Comparison of ENCODE assay signal across 8 cellular contexts in the genomic region with DNA sequence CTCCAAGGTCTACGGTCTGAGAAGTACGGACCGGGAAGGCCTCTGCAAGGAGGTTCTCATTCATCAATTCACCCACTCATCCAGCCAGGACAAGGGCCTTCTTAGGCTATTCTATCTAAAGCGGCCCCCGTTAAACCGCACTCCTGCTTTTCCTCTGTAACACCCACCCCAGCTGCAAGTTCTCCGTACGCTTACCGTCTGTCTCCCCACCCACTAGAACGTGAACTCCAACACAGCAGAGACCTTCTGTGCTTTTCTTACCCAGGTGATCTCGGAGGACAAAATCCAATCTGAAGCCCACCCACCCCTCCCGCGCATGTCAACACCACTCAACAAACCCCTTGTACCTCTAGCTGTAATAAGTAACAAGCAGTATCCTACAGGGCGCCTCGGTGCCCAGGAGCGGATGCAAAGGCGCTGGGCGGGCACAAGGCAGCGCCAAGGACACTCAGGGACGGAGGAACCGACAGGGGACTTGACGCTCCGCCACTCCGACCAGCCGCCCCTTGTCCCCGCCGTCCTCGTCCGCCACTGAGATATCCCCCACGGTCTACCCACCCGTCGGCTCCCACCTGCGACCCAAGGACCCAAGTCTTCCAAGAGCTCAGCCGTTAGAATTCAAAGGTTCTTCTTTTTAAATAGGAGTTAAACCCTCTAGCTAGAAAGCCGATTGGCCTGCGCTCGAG. TPM values are rescaled to one million over a fixed set of nuclear protein-coding genes. Genes with fewer than 3 reads are reported as not detected.
A peak's percentile ranks its signal among the peaks of the same experiment; 100 is the strongest.
DNase-seq lines count a peak whose midpoint lies in the region; ATAC-seq and TF ChIP-seq lines count a peak whose summit lies in the region.

A gene (minus strand): TSS at position 620 of the 686 bp plus-strand sequence. CDS start 4,018 bp downstream, outside the sequence.

- peaks cover 7% of the 10 kb centered on the region for H4K20me1 ChIP-seq in smooth muscle cell (ENCODE audit: low read depth)

- POLR2A ChIA-PET in BJ (lab: Charles Lee), result no interaction called here
- POLR2A ChIA-PET in activated CD8-positive, alpha-beta T cell treated with anti-CD3 and anti-CD28 coated beads for 36 hours (lab: Charles Lee), result interaction anchor here (0.6 to 3.3 kb wide), 8 partner anchors 18 to 78 kb away, joined by 3 to 16 read pairs (median 4); a partner anchor contains a TSS

- H3K9me3 ChIP-seq in smooth muscle cell (replicated peaks; ENCODE audit: low read depth), result no peaks in the 10 kb centered on the region

- H3K27ac Mint-ChIP-seq in activated CD8-positive, alpha-beta T cell treated with anti-CD3 and anti-CD28 coated beads for 36 hours, result no peak within 1 kb of the TSS

- H3K9ac ChIP-seq in smooth muscle cell (ENCODE audit: low read depth), result peak within 1 kb of the TSS; percentile 80

- peak within 1 kb of the TSS; percentile 96 for H2AFZ ChIP-seq in smooth muscle cell (ENCODE audit: low read depth)

- WGBS in smooth muscle cell (ENCODE audit: low lambda C conversion rate), result under 1% methylated on average over 32 of the region's 37 CpGs

- peaks cover 57% of the 10 kb centered on the region for H3K79me2 ChIP-seq in smooth muscle cell (ENCODE audit: low read depth)

- H3K27me3 Mint-ChIP-seq in activated CD8-positive, alpha-beta T cell treated with anti-CD3 and anti-CD28 coated beads for 36 hours, result no peaks in the 10 kb centered on the region

- peak within 1 kb of the TSS; percentile 86 for H3K27ac ChIP-seq in smooth muscle cell (ENCODE audit: low read depth)

- CTCF ChIA-PET in BJ (lab: Yijun Ruan, JAX), result interaction anchor here (1.1 kb wide), 1 partner anchor 42 kb away, joined by 3 read pairs; no protein-coding TSS in a partner anchor
- CTCF ChIA-PET in activated CD8-positive, alpha-beta T cell treated with anti-CD3 and anti-CD28 coated beads for 36 hours (lab: Charles Lee), result interaction anchor here (0.8 to 1.9 kb wide), 5 partner anchors 10 to 33 kb away, joined by 3 to 7 read pairs (median 4); a partner anchor contains a TSS

- H3K4me3 ChIP-seq in BJ (ENCODE audit: low read depth, low read length) (peak within 1 kb of the TSS; percentile 87), smooth muscle cell (peak within 1 kb of the TSS; percentile 80)

- no peaks in the 10 kb centered on the region for H3K9me3 Mint-ChIP-seq in activated CD8-positive, alpha-beta T cell treated with anti-CD3 and anti-CD28 coated beads for 36 hours

- no peak for TF ChIP-seq CTCF in BJ (IDR thresholded peaks at IDR 0.05; ENCODE audit: insufficient read depth, low read depth, low read length)
- no peak for TF ChIP-seq CTCF in activated CD8-positive, alpha-beta T cell treated with anti-CD3 and anti-CD28 coated beads for 36 hours (IDR thresholded peaks at IDR 0.05)
- TF ChIP-seq CTCF in smooth muscle cell (IDR thresholded peaks at IDR 0.05; ENCODE audit: borderline replicate concordance, insufficient read depth, poor library complexity, severe bottlenecking), result no peak

- peaks cover 61% of the 10 kb centered on the region for H3K36me3 Mint-ChIP-seq in activated CD8-positive, alpha-beta T cell treated with anti-CD3 and anti-CD28 coated beads for 36 hours (ENCODE audit: low read depth)

- peaks cover 23% of the 10 kb centered on the region for H3K4me1 ChIP-seq in smooth muscle cell (ENCODE audit: low read depth)

- H3K36me3 ChIP-seq in BJ (ENCODE audit: control insufficient read depth, insufficient read depth, low read length) (peaks cover 5% of the 10 kb centered on the region), smooth muscle cell (ENCODE audit: low read depth) (peaks cover 10% of the 10 kb centered on the region)

- H3K4me3 Mint-ChIP-seq in activated CD8-positive, alpha-beta T cell treated with anti-CD3 and anti-CD28 coated beads for 36 hours, result no peak within 1 kb of the TSS

- peaks cover 31% of the 10 kb centered on the region for H3K4me1 Mint-ChIP-seq in activated CD8-positive, alpha-beta T cell treated with anti-CD3 and anti-CD28 coated beads for 36 hours (ENCODE audit: low read depth)

- DNase-seq in BJ (ENCODE audit: low read depth) (no peak), left ventricle myocardium superior (no peak), smooth muscle cell (lab: John Stamatoyannopoulos, UW; ENCODE audit: unreplicated experiment) (no peak), medulla oblongata (ENCODE audit: extremely low spot score) (no peak)
- no peak for DNase-seq in activated CD8-positive, alpha-beta T cell treated with anti-CD3 and anti-CD28 coated beads for 36 hours
- no peak for DNase-seq in activated CD4-positive, alpha-beta T cell treated with anti-CD3 and anti-CD28 coated beads for 4 hours

- H3F3A ChIP-seq in smooth muscle cell (ENCODE audit: low read depth), result peaks cover 4% of the 10 kb centered on the region

- H3K4me2 ChIP-seq in smooth muscle cell, result peak within 1 kb of the TSS; percentile 97

- H3K27me3 ChIP-seq in BJ (ENCODE audit: control insufficient read depth, insufficient read depth, low read length), result no peaks in the 10 kb centered on the region
- H3K27me3 ChIP-seq in smooth muscle cell (ENCODE audit: low read depth), result no peaks in the 10 kb centered on the region

- peak; percentile 36 for ATAC-seq in GM19023 (IDR thresholded peaks at IDR 0.05; ENCODE audit: unreplicated experiment)
- ATAC-seq in HG03159 (IDR thresholded peaks at IDR 0.05; ENCODE audit: unreplicated experiment), result peak; percentile 38
- peak; percentile 37 for ATAC-seq in activated CD8-positive, alpha-beta T cell treated with anti-CD3 and anti-CD28 coated beads for 36 hours
- peak; percentile 38 for ATAC-seq in left ventricle myocardium superior

- intact Hi-C loops in activated CD8-positive, alpha-beta T cell treated with anti-CD3 and anti-CD28 coated beads for 36 hours (cut with micrococcal nuclease), result loop anchor here (5.0 kb wide), 1 partner anchor 76 kb away; a partner anchor contains a TSS
- intact Hi-C loops in left ventricle myocardium superior (cut with micrococcal nuclease), result no loop called here

RNA-seq across cellular contexts. Expression of the gene that starts here (rescaled TPM):
- polyA plus RNA-seq in BJ (2011; rRNA removed) (40.4 and 46.4 TPM in 2 replicates), smooth muscle cell (13.8 and 13.9 TPM in 2 replicates)
- 20.1 and 23.6 TPM in 2 replicates for polyA minus RNA-seq in BJ (2011; rRNA and poly(A)+ RNA removed)
- total RNA-seq in activated CD8-positive, alpha-beta T cell treated with anti-CD3 and anti-CD28 coated beads for 36 hours, result 100 to 1,000 TPM in 1 of 2 experiments, 10 to 100 TPM in 1; 97.5 to 100 TPM
- total RNA-seq in left ventricle myocardium superior (7.0 TPM), smooth muscle cell (9.2 and 12.7 TPM in 2 replicates)
